Comparison of ENCODE assay signal across 8 cellular contexts in genomic region chr7:22823142-22823497, GRCh38. TPM values are rescaled to one million over a fixed set of nuclear protein-coding genes. Genes with fewer than 3 reads are reported as not detected.
DNase-seq lines count a peak whose midpoint lies in the region; TF ChIP-seq lines count a peak whose summit lies in the region.

No MANE protein-coding gene starts in this region.

- no peaks in the 10 kb centered on the region for H3K9me3 Mint-ChIP-seq in endodermal cell

- no peaks in the 10 kb centered on the region for H3K27me3 Mint-ChIP-seq in endodermal cell (ENCODE audit: insufficient read depth)

- H3K4me1 Mint-ChIP-seq in endodermal cell = peaks cover 16% of the 10 kb centered on the region

- H3F3A ChIP-seq in MM.1S (ENCODE audit: insufficient read depth, low read length) = no peaks in the 10 kb centered on the region

- H3K27ac Mint-ChIP-seq in endodermal cell = peak overlapping the region; percentile 82

- H4K20me1 ChIP-seq in MM.1S (ENCODE audit: insufficient read depth, low read length) = no peaks in the 10 kb centered on the region
- peaks cover 5% of the 10 kb centered on the region for H4K20me1 ChIP-seq in osteoblast (ENCODE audit: insufficient read depth, low read length)

- H3K9me2 ChIP-seq in MM.1S (replicated peaks; ENCODE audit: insufficient read depth, low read length) = no peaks in the 10 kb centered on the region

- peaks cover 4% of the 10 kb centered on the region for H3K36me3 Mint-ChIP-seq in endodermal cell (ENCODE audit: low read depth)

- DNase-seq in GM06990 (ENCODE audit: extremely low read depth, insufficient read length) = no peak
- DNase-seq in MM.1S = no peak
- DNase-seq in endodermal cell = peak; percentile 35
- DNase-seq in osteoblast (ENCODE audit: insufficient read length, low spot score, missing footprints) = no peak
- DNase-seq in D341Med (ENCODE audit: low spot score) = no peak
- DNase-seq in activated CD4-positive, alpha-beta T cell treated with anti-CD3 and anti-CD28 coated beads for 48 hours = no peak
- no peak for DNase-seq in NK-92 (lab: John Stamatoyannopoulos, UW; ENCODE audit: unreplicated experiment)
- no peak for DNase-seq in NCI-H1694 treated with DMSO at 0.1 percent for 48 hours (lab: John Stamatoyannopoulos, UW)

- H3K9me3 ChIP-seq in MM.1S (replicated peaks; ENCODE audit: insufficient read depth, low read length) = no peaks in the 10 kb centered on the region
- no peaks in the 10 kb centered on the region for H3K9me3 ChIP-seq in endodermal cell (ENCODE audit: control insufficient read depth, low read length)
- H3K9me3 ChIP-seq in osteoblast (ENCODE audit: low read depth, low read length) = no peaks in the 10 kb centered on the region

- H3K27me3 ChIP-seq in GM06990 (replicated peaks; ENCODE audit: control insufficient read depth, insufficient read depth, low read length) = no peaks in the 10 kb centered on the region
- no peaks in the 10 kb centered on the region for H3K27me3 ChIP-seq in MM.1S (replicated peaks; ENCODE audit: insufficient read depth, low read length)
- no peaks in the 10 kb centered on the region for H3K27me3 ChIP-seq in endodermal cell (ENCODE audit: control insufficient read depth, insufficient read depth, low read length, poor library complexity, severe bottlenecking)
- no peaks in the 10 kb centered on the region for H3K27me3 ChIP-seq in osteoblast (ENCODE audit: insufficient read depth, low read length)

- H3K27ac ChIP-seq in MM.1S (ENCODE audit: low read length) (no peak overlapping the region; the same call in 1 of the 2 replicates), endodermal cell (ENCODE audit: low read depth, low read length) (no peak overlapping the region), osteoblast (ENCODE audit: low read depth, low read length) (peak overlapping the region; percentile 90)

- H2AFZ ChIP-seq in MM.1S (ENCODE audit: low read length) (peak overlapping the region; percentile 72), osteoblast (ENCODE audit: low read length) (peak overlapping the region; percentile 96)

- 70 to 76% methylated on average over 3 of the region's 3 CpGs for WGBS in endodermal cell (ENCODE audit: insufficient coverage in 1 of 2, insufficient read length in 1 of 2), 2 experiments

- H3K9ac ChIP-seq in MM.1S (ENCODE audit: low read length) (peak overlapping the region; percentile 86; the same call in 1 of the 2 replicates), endodermal cell (ENCODE audit: extremely low read depth, low read length, poor library complexity, severe bottlenecking) (no peak overlapping the region)

- peak overlapping the region; percentile 95 for H3K4me3 Mint-ChIP-seq in endodermal cell

- no peaks in the 10 kb centered on the region for H3K36me3 ChIP-seq in GM06990 (ENCODE audit: control insufficient read depth, insufficient read depth, low read length)
- no peaks in the 10 kb centered on the region for H3K36me3 ChIP-seq in MM.1S (replicated peaks; ENCODE audit: insufficient read depth, low read length)
- H3K36me3 ChIP-seq in endodermal cell (ENCODE audit: control insufficient read depth, insufficient read depth, low read length) = peaks cover 2% of the 10 kb centered on the region
- peaks cover 8% of the 10 kb centered on the region for H3K36me3 ChIP-seq in osteoblast (ENCODE audit: insufficient read depth, low read length)

- peak overlapping the region; percentile 67 for H3K4me2 ChIP-seq in MM.1S (ENCODE audit: low read depth, low read length)
- peak overlapping the region; percentile 89 for H3K4me2 ChIP-seq in osteoblast (ENCODE audit: insufficient read depth, low read length)

- TF ChIP-seq CTCF in GM06990 (IDR thresholded peaks at IDR 0.05; ENCODE audit: insufficient read depth, low read length, poor library complexity, severe bottlenecking) = no peak
- TF ChIP-seq CTCF in MM.1S (IDR thresholded peaks at IDR 0.05; ENCODE audit: low read length) = no peak
- TF ChIP-seq CTCF in endodermal cell (conservative IDR thresholded peaks at IDR 0.05) = no peak
- no peak for TF ChIP-seq CTCF in osteoblast (IDR thresholded peaks at IDR 0.05; ENCODE audit: extremely low read depth, low read depth, low read length)

- peaks cover 38% of the 10 kb centered on the region for H3K79me2 ChIP-seq in MM.1S (ENCODE audit: low read length)
- peaks cover 40% of the 10 kb centered on the region for H3K79me2 ChIP-seq in osteoblast (ENCODE audit: insufficient read depth, low read length)

- peak overlapping the region; percentile 43 for H3K4me3 ChIP-seq in GM06990 (replicated peaks; ENCODE audit: low read depth, low read length)
- peak overlapping the region; percentile 93 for H3K4me3 ChIP-seq in MM.1S (ENCODE audit: low read length)
- peak overlapping the region; percentile 100 for H3K4me3 ChIP-seq in endodermal cell (ENCODE audit: low read length)
- H3K4me3 ChIP-seq in osteoblast (ENCODE audit: insufficient read depth, low read length) = peak overlapping the region; percentile 79

- H3K4me1 ChIP-seq in MM.1S (ENCODE audit: low read length) = peaks cover 3% of the 10 kb centered on the region; the same call in 1 of the 2 replicates
- H3K4me1 ChIP-seq in endodermal cell (ENCODE audit: control insufficient read depth, insufficient read depth, low read length) = peaks cover 5% of the 10 kb centered on the region
- H3K4me1 ChIP-seq in osteoblast (ENCODE audit: insufficient read depth, low read length) = peaks cover 21% of the 10 kb centered on the region

RNA-seq across cellular contexts. Expression of gene TOMM7, which starts 0.5 kb away (rescaled TPM):
- 100 to 1,000 TPM; 335 to 356 TPM for total RNA-seq in endodermal cell
- polyA plus RNA-seq in endodermal cell (2013, experiment 1 of 2) = 358 TPM
- polyA plus RNA-seq in endodermal cell (2013, experiment 2 of 2) = 283 TPM
- 144 and 197 TPM in 2 replicates for total RNA-seq in osteoblast

Comparison
In these comparisons a context has a peak if more than half of its experiments do, and no peak if none do; other contexts are left out.
1. H3K4me3 ChIP-seq: peak in every context shown above with its lines; median percentile 100 in endodermal cell; 93 in MM.1S; 79 in osteoblast; 43 in GM06990.